In genomic region chr6:26019261-26019845, GRCh38 we compare ENCODE assay signal across 10 cellular contexts. TPM values are rescaled to one million over a fixed set of nuclear protein-coding genes. Genes with fewer than 3 reads are reported as not detected.
DNase-seq lines count a peak whose midpoint lies in the region; ATAC-seq, FAIRE-seq and TF ChIP-seq lines count a peak whose summit lies in the region.
"Had no signal": no experiment of that assay in that cellular context is flagged by ENCODE, and none has a peak within 500 bp of the region (broad histone marks: within the 10 kb centered on the region; RNA-seq: fewer than 3 reads in every experiment).

No MANE protein-coding gene starts in this region.

- H3K27ac ChIP-seq in right atrium auricular region (peak overlapping the region; percentile 95 to 97), keratinocyte (ENCODE audit: control insufficient read depth, insufficient read depth, low read length) (peak overlapping the region; percentile 96)

- H3K36me3 ChIP-seq in right atrium auricular region (no peaks in the 10 kb centered on the region), keratinocyte (ENCODE audit: control insufficient read depth in 2 of 2, extremely low read depth in 1 of 2, insufficient read depth in 2 of 2, low read length in 2 of 2) (no peaks in the 10 kb centered on the region)

- no peaks in the 10 kb centered on the region for H3K9me1 ChIP-seq in keratinocyte (ENCODE audit: control insufficient read depth, extremely low read depth, insufficient read depth, low read length)

- peaks cover 6% of the 10 kb centered on the region for H3K9me3 Mint-ChIP-seq in activated naive CD8-positive, alpha-beta T cell treated with anti-CD3 and anti-CD28 coated beads for 36 hours
- no peaks in the 10 kb centered on the region for H3K9me3 Mint-ChIP-seq in type B pancreatic cell

- H3K9ac ChIP-seq in keratinocyte (ENCODE audit: control insufficient read depth, extremely low read depth, insufficient read depth, low read length), result peak overlapping the region; percentile 87

- H3K27ac Mint-ChIP-seq in activated naive CD8-positive, alpha-beta T cell treated with anti-CD3 and anti-CD28 coated beads for 36 hours, result peak overlapping the region; percentile 74
- H3K27ac Mint-ChIP-seq in type B pancreatic cell, result peak overlapping the region; percentile 100

- DNase-seq in right atrium auricular region (ENCODE audit: low spot score) (no peak), left ventricle myocardium superior (no peak), keratinocyte (ENCODE audit: low read depth, low spot score) (no peak), type B pancreatic cell (ENCODE audit: extremely low spot score, unreplicated experiment) (no peak), KBM-7 (no peak), frontal cortex (ENCODE audit: low spot score in 2 of 2) (no peak)
- DNase-seq in activated naive CD8-positive, alpha-beta T cell treated with anti-CD3 and anti-CD28 coated beads for 36 hours, result no peak
- DNase-seq: activated effector memory CD4-positive, alpha-beta T cell treated with Interleukin-2 at 50 U/mL for 16 hours; effector CD8-positive, alpha-beta T cell had no signal

- peak overlapping the region; percentile 41 for H2AFZ ChIP-seq in keratinocyte (ENCODE audit: control insufficient read depth, low read length)

- H3K4me1 ChIP-seq in right atrium auricular region, result peaks cover 0 to 9% of the 10 kb centered on the region in 2 donors
- peaks cover 31% of the 10 kb centered on the region for H3K4me1 ChIP-seq in keratinocyte (ENCODE audit: control insufficient read depth, extremely low read depth, insufficient read depth, low read length)

- no peaks in the 10 kb centered on the region for H3K27me3 Mint-ChIP-seq in activated naive CD8-positive, alpha-beta T cell treated with anti-CD3 and anti-CD28 coated beads for 36 hours
- no peaks in the 10 kb centered on the region for H3K27me3 Mint-ChIP-seq in type B pancreatic cell

- in situ Hi-C loops in KBM-7 (cut with MboI; ENCODE audit: low pct_unique_long_range_greater_than_20kb, low sequenced_read_pairs), result no loop called here

- H3K4me1 Mint-ChIP-seq in activated naive CD8-positive, alpha-beta T cell treated with anti-CD3 and anti-CD28 coated beads for 36 hours, result peaks cover 37% of the 10 kb centered on the region
- peaks cover 8% of the 10 kb centered on the region for H3K4me1 Mint-ChIP-seq in type B pancreatic cell (ENCODE audit: unreplicated experiment)

- dilution Hi-C loops in keratinocyte (cut with MboI; ENCODE audit: extremely low pct_ligation_motif_present, low sequenced_read_pairs), result no loop called here

- no peaks in the 10 kb centered on the region for H3K79me2 ChIP-seq in keratinocyte (ENCODE audit: control insufficient read depth, insufficient read depth, low read length)

- TF ChIP-seq CTCF in right atrium auricular region (IDR thresholded peaks at IDR 0.05) (no peak), keratinocyte (optimal IDR thresholded peaks at IDR 0.05 in 1 of 3, IDR thresholded peaks at IDR 0.05 in 1 of 3, conservative IDR thresholded peaks at IDR 0.05 in 1 of 3; ENCODE audit: extremely low read depth in 1 of 3, insufficient read depth in 2 of 3, low read length in 3 of 3) (no peak), type B pancreatic cell (conservative IDR thresholded peaks at IDR 0.05) (no peak)

- H3K4me3 Mint-ChIP-seq in activated naive CD8-positive, alpha-beta T cell treated with anti-CD3 and anti-CD28 coated beads for 36 hours, result peak overlapping the region; percentile 51
- peak overlapping the region; percentile 97 for H3K4me3 Mint-ChIP-seq in type B pancreatic cell

- H3K4me3 ChIP-seq in right atrium auricular region, result no peak overlapping the region
- peak overlapping the region in 2 of 3 experiments; percentile 24 to 66 for H3K4me3 ChIP-seq in keratinocyte (ENCODE audit: control insufficient read depth in 2 of 3, extremely low read depth in 1 of 3, insufficient read depth in 2 of 3, low read depth in 1 of 3, low read length in 3 of 3)

- H3K9me3 ChIP-seq in right atrium auricular region (no peaks in the 10 kb centered on the region), keratinocyte (ENCODE audit: control insufficient read depth, low read depth, low read length) (no peaks in the 10 kb centered on the region)

- H4K20me1 ChIP-seq in keratinocyte (ENCODE audit: control insufficient read depth, extremely low read depth, insufficient read depth, low read length), result no peaks in the 10 kb centered on the region

- no peak for ATAC-seq in left ventricle myocardium superior
- no peak for ATAC-seq in activated CD4-positive, CD25-positive, alpha-beta regulatory T cell treated with anti-CD3 and anti-CD28 coated beads, Interleukin-2, amount 50 U/mL, for 24 hours

- intact Hi-C loops in left ventricle myocardium superior (cut with micrococcal nuclease), result no loop called here

- FAIRE-seq in keratinocyte (lab: Jason Lieb, UNC) (no peak), frontal cortex (lab: Jason Lieb, UNC) (no peak)

- H3K4me2 ChIP-seq in keratinocyte (ENCODE audit: control insufficient read depth, extremely low read depth, insufficient read depth, low read depth, low read length), result peak overlapping the region; percentile 84

- peaks cover 2% of the 10 kb centered on the region for H3K36me3 Mint-ChIP-seq in activated naive CD8-positive, alpha-beta T cell treated with anti-CD3 and anti-CD28 coated beads for 36 hours
- no peaks in the 10 kb centered on the region for H3K36me3 Mint-ChIP-seq in type B pancreatic cell

- H3K27me3 ChIP-seq in right atrium auricular region, result no peaks in the 10 kb centered on the region
- H3K27me3 ChIP-seq in keratinocyte (ENCODE audit: control insufficient read depth, extremely low read depth, insufficient read depth, low read length), result no peaks in the 10 kb centered on the region

RNA-seq across cellular contexts. Expression of gene TRIM38, which starts 56.8 kb away (rescaled TPM):
- 1 to 10 TPM; 2.5 to 5.2 TPM for total RNA-seq in right atrium auricular region
- total RNA-seq in left ventricle myocardium superior, result 2.7 TPM
- 1 to 10 TPM; 8.1 to 8.2 TPM for total RNA-seq in activated naive CD8-positive, alpha-beta T cell treated with anti-CD3 and anti-CD28 coated beads for 36 hours
- polyA plus RNA-seq in keratinocyte, result 5.2 to 7.8 TPM (median 6.7 TPM) in 3 replicates
- polyA plus RNA-seq in keratinocyte (2011; ENCODE audit: low read depth), result 5.2 TPM
- 3.4 and 5.3 TPM in 2 replicates for polyA plus RNA-seq in keratinocyte (2011; cell fraction: cytosol; rRNA removed)
- polyA plus RNA-seq in keratinocyte (2011; cell fraction: nucleus; rRNA removed), result 11.9 and 12.5 TPM in 2 replicates
- 4.8 and 5.0 TPM in 2 replicates for polyA plus RNA-seq in keratinocyte (2012; ENCODE audit: low replicate concordance)
- polyA minus RNA-seq in keratinocyte, result 3.8 to 9.1 TPM (median 6.3 TPM) in 3 replicates
- 4.0 TPM for polyA minus RNA-seq in keratinocyte (2011; cell fraction: cytosol; rRNA and poly(A)+ RNA removed)
- 4.7 and 8.9 TPM in 2 replicates for polyA minus RNA-seq in keratinocyte (2011; cell fraction: nucleus; rRNA and poly(A)+ RNA removed)
- 6.9 and 16.1 TPM in 2 replicates for total RNA-seq in type B pancreatic cell (ENCODE audit: low replicate concordance)
- 0.41 TPM for total RNA-seq in frontal cortex

Comparison
In these comparisons a context has a peak if more than half of its experiments do, and no peak if none do; other contexts are left out.
1. H3K4me3 ChIP-seq: peak in keratinocyte (2 of 3); none in right atrium auricular region (0 of 2).